ENCODE assay signal across 1 cellular context in genomic region chr2:70141754-70142589, GRCh38.
TF ChIP-seq lines count a peak whose summit lies in the region.

No MANE protein-coding gene starts in this region.

TF ChIP-seq in HepG2, 621 proteins besides CTCF, POLR2A, EP300 and RAD21 (continued from another document and continues in another):
- TF ChIP-seq HIC2 (CRISPR knock-in tag; IDR thresholded peaks at IDR 0.05; ENCODE audit: low read depth) (no peak; the same call in 1 of the 2 replicates), GATA4 (IDR thresholded peaks at IDR 0.05; ENCODE audit: borderline replicate concordance, low read depth) (no peak), SSRP1 (CRISPR knock-in tag; IDR thresholded peaks at IDR 0.05) (peak; percentile 37; the same call in 1 of the 2 replicates), MTA3 (CRISPR knock-in tag; IDR thresholded peaks at IDR 0.05) (no peak), ZNF12 (CRISPR knock-in tag; IDR thresholded peaks at IDR 0.05) (no peak), MXI1 (IDR thresholded peaks at IDR 0.05; ENCODE audit: borderline replicate concordance, low read depth, low read length) (no peak; the same call in 1 of the 3 replicates), ZNF619 (CRISPR knock-in tag; IDR thresholded peaks at IDR 0.05) (no peak), MAFG (CRISPR knock-in tag; IDR thresholded peaks at IDR 0.05) (peak; percentile 63; the same call in 1 of the 2 replicates), ZNF709 (CRISPR knock-in tag; IDR thresholded peaks at IDR 0.05) (peak; percentile 86; the same call in 1 of the 2 replicates), CREB1 (IDR thresholded peaks at IDR 0.05) (no peak), CREB1 (CRISPR knock-in tag; IDR thresholded peaks at IDR 0.05) (peak; percentile 27; the same call in 1 of the 2 replicates), FIP1L1 (IDR thresholded peaks at IDR 0.05; ENCODE audit: borderline replicate concordance, insufficient read depth, low read depth, low read length) (no peak), CREB3 (CRISPR knock-in tag; IDR thresholded peaks at IDR 0.05) (peak; percentile 81), RFXAP (CRISPR knock-in tag; IDR thresholded peaks at IDR 0.05; ENCODE audit: borderline replicate concordance) (no peak; the same call in none of the 2 replicates), SPEN (CRISPR knock-in tag; IDR thresholded peaks at IDR 0.05; ENCODE audit: low read depth) (no peak), ZNF816 (CRISPR knock-in tag; IDR thresholded peaks at IDR 0.05; ENCODE audit: borderline replicate concordance) (no peak), SP140L (CRISPR knock-in tag; IDR thresholded peaks at IDR 0.05; ENCODE audit: borderline replicate concordance) (0 out of 2 replicates have a peak, but pooled peaks have one; percentile 11), ZNF282 (IDR thresholded peaks at IDR 0.05; ENCODE audit: partially characterized antibody) (no peak), HMG20A (CRISPR knock-in tag; IDR thresholded peaks at IDR 0.05; ENCODE audit: borderline replicate concordance) (no peak), ZNF414 (CRISPR knock-in tag; IDR thresholded peaks at IDR 0.05) (no peak), ZNF781 (CRISPR knock-in tag; IDR thresholded peaks at IDR 0.05; ENCODE audit: borderline replicate concordance, not compliant biosample characterization) (no peak), MAF1 (CRISPR knock-in tag; IDR thresholded peaks at IDR 0.05; ENCODE audit: borderline replicate concordance) (no peak), ARID2 (CRISPR knock-in tag; IDR thresholded peaks at IDR 0.05; ENCODE audit: borderline replicate concordance) (no peak; the same call in 1 of the 2 replicates), ZNF558 (CRISPR knock-in tag; IDR thresholded peaks at IDR 0.05; ENCODE audit: borderline replicate concordance) (peak; percentile 55; the same call in 1 of the 2 replicates), SIX4 (CRISPR knock-in tag; IDR thresholded peaks at IDR 0.05) (no peak), KAT7 (CRISPR knock-in tag; IDR thresholded peaks at IDR 0.05; ENCODE audit: borderline replicate concordance) (no peak; the same call in 1 of the 2 replicates), ATF7-NPFF (CRISPR knock-in tag; IDR thresholded peaks at IDR 0.05; ENCODE audit: low read depth) (no peak; the same call in none of the 2 replicates), ZNF3 (CRISPR knock-in tag; IDR thresholded peaks at IDR 0.05) (no peak), MEIS2 (CRISPR knock-in tag; IDR thresholded peaks at IDR 0.05) (no peak), NR2F6 (IDR thresholded peaks at IDR 0.05) (no peak), NR2F6 (CRISPR knock-in tag; IDR thresholded peaks at IDR 0.05) (no peak), ZNF614 (CRISPR knock-in tag; IDR thresholded peaks at IDR 0.05; ENCODE audit: borderline replicate concordance) (no peak), MYNN (CRISPR knock-in tag; IDR thresholded peaks at IDR 0.05; ENCODE audit: low read depth) (peak; percentile 51; the same call in 1 of the 2 replicates), ZBTB44 (CRISPR knock-in tag; IDR thresholded peaks at IDR 0.05) (peak; percentile 18; the same call in 1 of the 2 replicates), U2AF1 (optimal IDR thresholded peaks at IDR 0.05; ENCODE audit: low read depth, low read length) (no peak), TCF7L2 (IDR thresholded peaks at IDR 0.05; ENCODE audit: low read depth, low read length) (no peak), LRRFIP1 (CRISPR knock-in tag; conservative IDR thresholded peaks at IDR 0.05) (no peak), HNRNPL (IDR thresholded peaks at IDR 0.05; ENCODE audit: low read depth, low read length) (0 out of 2 replicates have a peak, but pooled peaks have one; percentile 17), NFIB (CRISPR knock-in tag; IDR thresholded peaks at IDR 0.05; ENCODE audit: borderline replicate concordance) (no peak), ZNF496 (CRISPR knock-in tag; IDR thresholded peaks at IDR 0.05; ENCODE audit: insufficient replicate concordance) (no peak), GLI4 (CRISPR knock-in tag; IDR thresholded peaks at IDR 0.05; ENCODE audit: borderline replicate concordance) (0 out of 2 replicates have a peak, but pooled peaks have one; percentile 68), RFX1 (IDR thresholded peaks at IDR 0.05) (no peak), RBAK (CRISPR knock-in tag; IDR thresholded peaks at IDR 0.05) (no peak)
- TF ChIP-seq, protein P1, sequence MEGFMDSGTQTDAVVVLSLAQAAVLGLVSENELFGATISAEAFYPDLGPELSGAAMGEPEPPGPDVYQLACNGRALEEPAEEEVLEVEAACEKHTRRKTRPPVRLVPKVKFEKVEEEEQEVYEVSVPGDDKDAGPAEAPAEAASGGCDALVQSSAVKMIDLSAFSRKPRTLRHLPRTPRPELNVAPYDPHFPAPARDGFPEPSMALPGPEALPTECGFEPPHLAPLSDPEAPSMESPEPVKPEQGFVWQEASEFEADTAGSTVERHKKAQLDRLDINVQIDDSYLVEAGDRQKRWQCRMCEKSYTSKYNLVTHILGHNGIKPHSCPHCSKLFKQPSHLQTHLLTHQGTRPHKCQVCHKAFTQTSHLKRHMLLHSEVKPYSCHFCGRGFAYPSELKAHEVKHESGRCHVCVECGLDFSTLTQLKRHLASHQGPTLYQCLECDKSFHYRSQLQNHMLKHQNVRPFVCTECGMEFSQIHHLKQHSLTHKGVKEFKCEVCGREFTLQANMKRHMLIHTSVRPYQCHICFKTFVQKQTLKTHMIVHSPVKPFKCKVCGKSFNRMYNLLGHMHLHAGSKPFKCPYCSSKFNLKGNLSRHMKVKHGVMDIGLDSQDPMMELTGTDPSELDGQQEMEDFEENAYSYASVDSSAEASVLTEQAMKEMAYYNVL (CRISPR knock-in tag; IDR thresholded peaks at IDR 0.05; ENCODE audit: borderline replicate concordance), result no peak
- TF ChIP-seq, protein P2, sequence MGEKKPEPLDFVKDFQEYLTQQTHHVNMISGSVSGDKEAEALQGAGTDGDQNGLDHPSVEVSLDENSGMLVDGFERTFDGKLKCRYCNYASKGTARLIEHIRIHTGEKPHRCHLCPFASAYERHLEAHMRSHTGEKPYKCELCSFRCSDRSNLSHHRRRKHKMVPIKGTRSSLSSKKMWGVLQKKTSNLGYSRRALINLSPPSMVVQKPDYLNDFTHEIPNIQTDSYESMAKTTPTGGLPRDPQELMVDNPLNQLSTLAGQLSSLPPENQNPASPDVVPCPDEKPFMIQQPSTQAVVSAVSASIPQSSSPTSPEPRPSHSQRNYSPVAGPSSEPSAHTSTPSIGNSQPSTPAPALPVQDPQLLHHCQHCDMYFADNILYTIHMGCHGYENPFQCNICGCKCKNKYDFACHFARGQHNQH (CRISPR knock-in tag; IDR thresholded peaks at IDR 0.05), result peak; percentile 25; the same call in 1 of the 2 replicates
- TF ChIP-seq, protein P3, sequence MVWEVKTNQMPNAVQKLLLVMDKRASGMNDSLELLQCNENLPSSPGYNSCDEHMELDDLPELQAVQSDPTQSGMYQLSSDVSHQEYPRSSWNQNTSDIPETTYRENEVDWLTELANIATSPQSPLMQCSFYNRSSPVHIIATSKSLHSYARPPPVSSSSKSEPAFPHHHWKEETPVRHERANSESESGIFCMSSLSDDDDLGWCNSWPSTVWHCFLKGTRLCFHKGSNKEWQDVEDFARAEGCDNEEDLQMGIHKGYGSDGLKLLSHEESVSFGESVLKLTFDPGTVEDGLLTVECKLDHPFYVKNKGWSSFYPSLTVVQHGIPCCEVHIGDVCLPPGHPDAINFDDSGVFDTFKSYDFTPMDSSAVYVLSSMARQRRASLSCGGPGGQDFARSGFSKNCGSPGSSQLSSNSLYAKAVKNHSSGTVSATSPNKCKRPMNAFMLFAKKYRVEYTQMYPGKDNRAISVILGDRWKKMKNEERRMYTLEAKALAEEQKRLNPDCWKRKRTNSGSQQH (CRISPR knock-in tag; IDR thresholded peaks at IDR 0.05; ENCODE audit: low read depth), result no peak
- TF ChIP-seq, protein P4, sequence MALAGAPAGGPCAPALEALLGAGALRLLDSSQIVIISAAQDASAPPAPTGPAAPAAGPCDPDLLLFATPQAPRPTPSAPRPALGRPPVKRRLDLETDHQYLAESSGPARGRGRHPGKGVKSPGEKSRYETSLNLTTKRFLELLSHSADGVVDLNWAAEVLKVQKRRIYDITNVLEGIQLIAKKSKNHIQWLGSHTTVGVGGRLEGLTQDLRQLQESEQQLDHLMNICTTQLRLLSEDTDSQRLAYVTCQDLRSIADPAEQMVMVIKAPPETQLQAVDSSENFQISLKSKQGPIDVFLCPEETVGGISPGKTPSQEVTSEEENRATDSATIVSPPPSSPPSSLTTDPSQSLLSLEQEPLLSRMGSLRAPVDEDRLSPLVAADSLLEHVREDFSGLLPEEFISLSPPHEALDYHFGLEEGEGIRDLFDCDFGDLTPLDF (CRISPR knock-in tag; IDR thresholded peaks at IDR 0.05), result no peak
- TF ChIP-seq, protein P5, sequence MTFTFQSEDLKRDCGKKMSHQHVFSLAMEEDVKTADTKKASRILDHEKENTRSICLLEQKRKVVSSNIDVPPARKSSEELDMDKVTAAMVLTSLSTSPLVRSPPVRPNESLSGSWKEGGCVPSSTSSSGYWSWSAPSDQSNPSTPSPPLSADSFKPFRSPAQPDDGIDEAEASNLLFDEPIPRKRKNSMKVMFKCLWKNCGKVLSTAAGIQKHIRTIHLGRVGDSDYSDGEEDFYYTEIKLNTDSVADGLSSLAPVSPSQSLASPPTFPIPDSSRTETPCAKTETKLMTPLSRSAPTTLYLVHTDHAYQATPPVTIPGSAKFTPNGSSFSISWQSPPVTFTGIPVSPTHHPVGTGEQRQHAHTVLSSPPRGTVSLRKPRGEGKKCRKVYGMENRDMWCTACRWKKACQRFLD (CRISPR knock-in tag; IDR thresholded peaks at IDR 0.05; ENCODE audit: borderline replicate concordance), result peak; percentile 92; the same call in 1 of the 2 replicates
- TF ChIP-seq, protein P6, sequence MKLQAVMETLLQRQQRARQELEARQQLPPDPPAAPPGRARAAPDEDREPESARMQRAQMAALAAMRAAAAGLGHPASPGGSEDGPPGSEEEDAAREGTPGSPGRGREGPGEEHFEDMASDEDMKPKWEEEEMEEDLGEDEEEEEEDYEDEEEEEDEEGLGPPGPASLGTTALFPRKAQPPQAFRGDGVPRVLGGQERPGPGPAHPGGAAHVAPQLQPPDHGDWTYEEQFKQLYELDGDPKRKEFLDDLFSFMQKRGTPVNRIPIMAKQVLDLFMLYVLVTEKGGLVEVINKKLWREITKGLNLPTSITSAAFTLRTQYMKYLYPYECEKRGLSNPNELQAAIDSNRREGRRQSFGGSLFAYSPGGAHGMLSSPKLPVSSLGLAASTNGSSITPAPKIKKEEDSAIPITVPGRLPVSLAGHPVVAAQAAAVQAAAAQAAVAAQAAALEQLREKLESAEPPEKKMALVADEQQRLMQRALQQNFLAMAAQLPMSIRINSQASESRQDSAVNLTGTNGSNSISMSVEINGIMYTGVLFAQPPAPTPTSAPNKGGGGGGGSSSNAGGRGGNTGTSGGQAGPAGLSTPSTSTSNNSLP (IDR thresholded peaks at IDR 0.05; ENCODE audit: low read depth, low read length), result no peak
